23 cellular contexts compared by ENCODE assay signal in genomic region chr2:28688784-28689183, GRCh38.
"Had no signal": no experiment of that assay in that cellular context is flagged by ENCODE, and none has a peak within 500 bp of the region (broad histone marks: within the 10 kb centered on the region; RNA-seq: fewer than 3 reads in every experiment).

No MANE protein-coding gene starts in this region.

- H3K36me3 ChIP-seq: left ventricle myocardium inferior, lower lobe of right lung, neutrophil, right atrium auricular region, sigmoid colon, stomach, thoracic aorta, transverse colon had no signal

- H3K36me3 Mint-ChIP-seq: memory B cell; natural killer cell treated with Interleukin-12 subunit alpha and Interleukin-12 subunit beta and Interleukin-15 and Interleukin-18, amount 100 ng/mL, for 72 hours had no signal

- H3K4me3 ChIP-seq: left ventricle myocardium inferior, lower lobe of right lung, right atrium auricular region, sigmoid colon, skin epidermis, stomach, thoracic aorta, transverse colon had no signal

- H3K4me1 ChIP-seq: foreskin keratinocyte had no signal

- H3K27ac Mint-ChIP-seq: dendritic cell treated with granulocyte-macrophage colony-stimulating factor and Interleukin-4, amounts not matched to agents 40 ng/mL and 50 ng/mL, for 4 days; memory B cell had no signal

- H3K4me1 Mint-ChIP-seq: memory B cell had no signal

- H3K27me3 ChIP-seq: foreskin keratinocyte, neutrophil, right atrium auricular region, sigmoid colon, stomach, transverse colon had no signal

- H3K9me3 Mint-ChIP-seq: effector memory CD8-positive, alpha-beta T cell; memory B cell had no signal

- DNase-seq: effector memory CD8-positive, alpha-beta T cell; foreskin keratinocyte; kidney; left cardiac atrium; left ventricle myocardium inferior; lower lobe of right lung; midbrain; posterior cingulate gyrus; sigmoid colon; stimulated activated CD4-positive, alpha-beta T cell treated with anti-CD3 and anti-CD28 coated beads, Interleukin-2, amount 100 ng/mL, for 24 hours; stimulated activated CD4-positive, alpha-beta T cell treated with anti-CD3 and anti-CD28 coated beads, Interleukin-4, amount 100 ng/mL, for 4 hours; stimulated activated naive CD4-positive, alpha-beta T cell; stomach; substantia nigra; transverse colon had no signal

- H3K27ac ChIP-seq: epithelial cell of prostate, foreskin keratinocyte, left ventricle myocardium inferior, lower lobe of right lung, neutrophil, right atrium auricular region, sigmoid colon, stomach, thoracic aorta, transverse colon had no signal

- H3K27me3 Mint-ChIP-seq: natural killer cell treated with Interleukin-12 subunit alpha and Interleukin-12 subunit beta and Interleukin-15 and Interleukin-18, amount 100 ng/mL, for 72 hours had no signal

- ATAC-seq: effector memory CD8-positive, alpha-beta T cell; foreskin keratinocyte; left cardiac atrium; lower lobe of right lung; natural killer cell treated with Interleukin-12 subunit alpha and Interleukin-12 subunit beta and Interleukin-15 and Interleukin-18, amount 100 ng/mL, for 72 hours had no signal

- H3K4me3 Mint-ChIP-seq: dendritic cell treated with granulocyte-macrophage colony-stimulating factor and Interleukin-4, amounts not matched to agents 40 ng/mL and 50 ng/mL, for 4 days; effector memory CD8-positive, alpha-beta T cell; memory B cell; natural killer cell treated with Interleukin-12 subunit alpha and Interleukin-12 subunit beta and Interleukin-15 and Interleukin-18, amount 100 ng/mL, for 72 hours had no signal

- H3K9me3 ChIP-seq: left ventricle myocardium inferior, lower lobe of right lung, neutrophil, right atrium auricular region, sigmoid colon, stomach, thoracic aorta, transverse colon had no signal
